Comparison of ENCODE assay signal across 1 cellular context in genomic region chr11:19808076-19808911, GRCh38.
TF ChIP-seq lines count a peak whose summit lies in the region.

No MANE protein-coding gene starts in this region.

TF ChIP-seq in neural cell, 6 proteins besides CTCF, POLR2A, EP300 and RAD21 (continued from another document):
- TF ChIP-seq REST (IDR thresholded peaks at IDR 0.05; ENCODE audit: borderline replicate concordance) (no peak), TAF1 (IDR thresholded peaks at IDR 0.05; ENCODE audit: low read depth) (no peak), SMC3 (conservative IDR thresholded peaks at IDR 0.05; ENCODE audit: poor library complexity) (no peak)
